ENCODE assay signal across 1 cellular context in genomic region chr16:85141491-85142128, GRCh38.
A peak's percentile ranks its signal among the peaks of the same experiment; 100 is the strongest.
TF ChIP-seq lines count a peak whose summit lies in the region.

No MANE protein-coding gene starts in this region.

TF ChIP-seq in HepG2, 621 proteins besides CTCF, POLR2A, EP300 and RAD21 (continued from another document and continues in another):
- TF ChIP-seq ZNF142 (CRISPR knock-in tag; IDR thresholded peaks at IDR 0.05): no peak
- TF ChIP-seq JUN (CRISPR knock-in tag; IDR thresholded peaks at IDR 0.05): no peak
- no peak for TF ChIP-seq ATF3 (CRISPR knock-in tag; IDR thresholded peaks at IDR 0.05)
- TF ChIP-seq SP2 (CRISPR knock-in tag; IDR thresholded peaks at IDR 0.05): no peak
- no peak for TF ChIP-seq KLF15 (CRISPR knock-in tag; IDR thresholded peaks at IDR 0.05; ENCODE audit: borderline replicate concordance)
- no peak for TF ChIP-seq EED (CRISPR knock-in tag; IDR thresholded peaks at IDR 0.05)
- TF ChIP-seq SRSF4 (IDR thresholded peaks at IDR 0.05; ENCODE audit: low read depth, low read length, poor library complexity, severe bottlenecking): no peak
- TF ChIP-seq RFXAP (CRISPR knock-in tag; IDR thresholded peaks at IDR 0.05; ENCODE audit: borderline replicate concordance): 0 out of 2 replicates have a peak, but pooled peaks have one; percentile 57
- TF ChIP-seq ZNF883 (CRISPR knock-in tag; IDR thresholded peaks at IDR 0.05; ENCODE audit: not compliant biosample characterization): no peak
- no peak for TF ChIP-seq CBFB (CRISPR knock-in tag; IDR thresholded peaks at IDR 0.05)
- no peak for TF ChIP-seq MXI1 (IDR thresholded peaks at IDR 0.05; ENCODE audit: borderline replicate concordance, low read depth, low read length)
- TF ChIP-seq KMT2A (CRISPR knock-in tag; IDR thresholded peaks at IDR 0.05): no peak
- peak; percentile 63 for TF ChIP-seq DBP (CRISPR knock-in tag; IDR thresholded peaks at IDR 0.05; ENCODE audit: not compliant biosample characterization)
- TF ChIP-seq SNAI1 (CRISPR knock-in tag; IDR thresholded peaks at IDR 0.05; ENCODE audit: borderline replicate concordance): no peak
- no peak for TF ChIP-seq FOXP4 (CRISPR knock-in tag; IDR thresholded peaks at IDR 0.05)
- TF ChIP-seq NFATC3 (CRISPR knock-in tag; IDR thresholded peaks at IDR 0.05): no peak
- TF ChIP-seq ZNF225 (CRISPR knock-in tag; IDR thresholded peaks at IDR 0.05): no peak
- 0 out of 2 replicates have a peak, but pooled peaks have one; percentile 19 for TF ChIP-seq ZNF775 (CRISPR knock-in tag; IDR thresholded peaks at IDR 0.05; ENCODE audit: borderline replicate concordance)
- no peak for TF ChIP-seq NFKBIZ (CRISPR knock-in tag; IDR thresholded peaks at IDR 0.05)
- no peak for TF ChIP-seq ZNF770 (CRISPR knock-in tag; IDR thresholded peaks at IDR 0.05)
- TF ChIP-seq ZNF710 (CRISPR knock-in tag; IDR thresholded peaks at IDR 0.05; ENCODE audit: borderline replicate concordance): peak; percentile 33; the same call in 1 of the 2 replicates
- TF ChIP-seq MEIS1 (CRISPR knock-in tag; IDR thresholded peaks at IDR 0.05; ENCODE audit: borderline replicate concordance): no peak
- TF ChIP-seq CHD4 (IDR thresholded peaks at IDR 0.05; ENCODE audit: borderline replicate concordance, low read length): no peak
- TF ChIP-seq ZFP90 (CRISPR knock-in tag; IDR thresholded peaks at IDR 0.05; ENCODE audit: borderline replicate concordance): no peak
- TF ChIP-seq POGK (CRISPR knock-in tag; conservative IDR thresholded peaks at IDR 0.05): no peak
- TF ChIP-seq HDAC2 (CRISPR knock-in tag; IDR thresholded peaks at IDR 0.05): peak; percentile 11; the same call in 1 of the 2 replicates
- TF ChIP-seq SKI (IDR thresholded peaks at IDR 0.05; ENCODE audit: partially characterized antibody): no peak
- no peak for TF ChIP-seq ZNF569 (CRISPR knock-in tag; IDR thresholded peaks at IDR 0.05; ENCODE audit: borderline replicate concordance)
- peak; percentile 56; the same call in 1 of the 2 replicates for TF ChIP-seq ZNF800 (CRISPR knock-in tag; IDR thresholded peaks at IDR 0.05)
- no peak for TF ChIP-seq ZNF557 (CRISPR knock-in tag; IDR thresholded peaks at IDR 0.05)
- peak; percentile 35; the same call in 1 of the 2 replicates for TF ChIP-seq PATZ1 (CRISPR knock-in tag; IDR thresholded peaks at IDR 0.05)
- no peak for TF ChIP-seq SIX1 (CRISPR knock-in tag; IDR thresholded peaks at IDR 0.05; ENCODE audit: borderline replicate concordance)
- TF ChIP-seq CERS6 (CRISPR knock-in tag; IDR thresholded peaks at IDR 0.05): no peak
- TF ChIP-seq ZNF891 (CRISPR knock-in tag; IDR thresholded peaks at IDR 0.05): no peak
- TF ChIP-seq ZBTB33 (CRISPR knock-in tag; IDR thresholded peaks at IDR 0.05): no peak
